ENCODE assay signal across 18 cellular contexts in the genomic region with DNA sequence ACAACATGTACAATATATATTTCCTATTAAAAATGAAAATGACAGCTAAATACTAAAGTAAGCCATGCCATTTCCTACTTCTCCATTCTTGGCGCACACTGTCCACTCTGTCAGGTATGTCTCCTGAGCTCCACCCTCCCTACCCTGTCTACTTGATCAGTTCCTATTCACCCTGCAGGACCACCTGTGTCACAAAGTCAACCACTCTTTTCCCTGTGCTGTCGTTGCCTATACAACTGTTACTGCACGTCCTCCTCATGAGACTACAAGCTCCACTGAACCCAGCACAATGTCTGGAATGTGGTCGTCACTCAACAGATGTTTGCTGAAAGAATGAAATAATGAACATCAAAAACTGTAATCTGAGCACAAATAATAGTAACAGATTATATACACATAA. TPM values are rescaled to one million over a fixed set of nuclear protein-coding genes. Genes with fewer than 3 reads are reported as not detected.
DNase-seq lines count a peak whose midpoint lies in the region; ATAC-seq and TF ChIP-seq lines count a peak whose summit lies in the region.
"Had no signal": no experiment of that assay in that cellular context is flagged by ENCODE, and none has a peak within 500 bp of the region (broad histone marks: within the 10 kb centered on the region; RNA-seq: fewer than 3 reads in every experiment).

No MANE protein-coding gene starts in this region.

- H3K9me3 Mint-ChIP-seq in activated CD8-positive, alpha-beta T cell treated with anti-CD3 and anti-CD28 coated beads for 36 hours, result no peaks in the 10 kb centered on the region
- H3K9me3 Mint-ChIP-seq in activated CD8-positive, alpha-beta T cell treated with anti-CD3 and anti-CD28 coated beads, Interleukin-2, amount 10 ng/mL, durations not matched to agents 7 days and 5 days (ENCODE audit: insufficient read depth), result no peaks in the 10 kb centered on the region
- H3K9me3 Mint-ChIP-seq in activated T-helper 1 cell treated with anti-CD3 and anti-CD28 coated beads, Interleukin-12 subunit alpha, Interleukin-12 subunit beta, Interleukin-2, Interleukin-4 antibody, amounts not matched to agents 30 ng/mL and 10 ng/mL and 1 ng/mL, durations not matched to agents 14 hours and 24 hours and 36 hours, result no peaks in the 10 kb centered on the region
- H3K9me3 Mint-ChIP-seq: T-cell had no signal

- CTCF ChIA-PET in activated CD8-positive, alpha-beta T cell treated with anti-CD3 and anti-CD28 coated beads for 36 hours (lab: Charles Lee), result interaction anchor here (1.9 kb wide), 1 partner anchor 18 kb away, joined by 8 read pairs; no protein-coding TSS in a partner anchor
- CTCF ChIA-PET in activated CD8-positive, alpha-beta T cell treated with anti-CD3 and anti-CD28 coated beads, Interleukin-2, amount 10 ng/mL, durations not matched to agents 7 days and 5 days (lab: Charles Lee), result interaction anchor here (1.3 kb wide), 1 partner anchor 16 kb away, joined by 3 read pairs; no protein-coding TSS in a partner anchor

- ATAC-seq in activated CD8-positive, alpha-beta T cell treated with anti-CD3 and anti-CD28 coated beads for 36 hours, result no peak
- no peak for ATAC-seq in activated CD8-positive, alpha-beta T cell treated with anti-CD3 and anti-CD28 coated beads, Interleukin-2, amount 10 ng/mL, durations not matched to agents 7 days and 5 days
- ATAC-seq in GM21528 (IDR thresholded peaks at IDR 0.05; ENCODE audit: low FRiP score, unreplicated experiment), result peak; percentile 58
- no peak for ATAC-seq in GM19023 (IDR thresholded peaks at IDR 0.05; ENCODE audit: unreplicated experiment)
- no peak for ATAC-seq in sciatic nerve
- ATAC-seq: T-cell had no signal

- peaks cover 49% of the 10 kb centered on the region for H3K4me1 Mint-ChIP-seq in activated CD8-positive, alpha-beta T cell treated with anti-CD3 and anti-CD28 coated beads for 36 hours (ENCODE audit: low read depth)
- H3K4me1 Mint-ChIP-seq in activated CD8-positive, alpha-beta T cell treated with anti-CD3 and anti-CD28 coated beads, Interleukin-2, amount 10 ng/mL, durations not matched to agents 7 days and 5 days (ENCODE audit: low read depth), result peaks cover 30% of the 10 kb centered on the region
- peaks cover 53% of the 10 kb centered on the region for H3K4me1 Mint-ChIP-seq in activated T-helper 1 cell treated with anti-CD3 and anti-CD28 coated beads, Interleukin-12 subunit alpha, Interleukin-12 subunit beta, Interleukin-2, Interleukin-4 antibody, amounts not matched to agents 30 ng/mL and 10 ng/mL and 1 ng/mL, durations not matched to agents 14 hours and 24 hours and 36 hours (ENCODE audit: low read depth)

- POLR2A ChIA-PET in activated CD8-positive, alpha-beta T cell treated with anti-CD3 and anti-CD28 coated beads for 36 hours (lab: Charles Lee), result no interaction called here
- POLR2A ChIA-PET in activated CD8-positive, alpha-beta T cell treated with anti-CD3 and anti-CD28 coated beads, Interleukin-2, amount 10 ng/mL, durations not matched to agents 7 days and 5 days (lab: Charles Lee), result no interaction called here

- no peaks in the 10 kb centered on the region for H3K27me3 Mint-ChIP-seq in activated CD8-positive, alpha-beta T cell treated with anti-CD3 and anti-CD28 coated beads for 36 hours
- H3K27me3 Mint-ChIP-seq in activated CD8-positive, alpha-beta T cell treated with anti-CD3 and anti-CD28 coated beads, Interleukin-2, amount 10 ng/mL, durations not matched to agents 7 days and 5 days (ENCODE audit: low read depth), result no peaks in the 10 kb centered on the region
- H3K27me3 Mint-ChIP-seq in activated T-helper 1 cell treated with anti-CD3 and anti-CD28 coated beads, Interleukin-12 subunit alpha, Interleukin-12 subunit beta, Interleukin-2, Interleukin-4 antibody, amounts not matched to agents 30 ng/mL and 10 ng/mL and 1 ng/mL, durations not matched to agents 14 hours and 24 hours and 36 hours (ENCODE audit: insufficient read depth), result no peaks in the 10 kb centered on the region

- intact Hi-C loops in activated CD8-positive, alpha-beta T cell treated with anti-CD3 and anti-CD28 coated beads for 36 hours (cut with micrococcal nuclease), result no loop called here
- intact Hi-C loops in activated T-helper 1 cell treated with anti-CD3 and anti-CD28 coated beads, Interleukin-12 subunit alpha, Interleukin-12 subunit beta, Interleukin-2, Interleukin-4 antibody, amounts not matched to agents 30 ng/mL and 10 ng/mL and 1 ng/mL, durations not matched to agents 14 hours and 24 hours and 36 hours (cut with micrococcal nuclease), result loop anchor here (2.0 to 10.0 kb wide), 4 partner anchors 17 to 259 kb away; a partner anchor contains a TSS
- intact Hi-C loops in sciatic nerve (cut with DNase I), result no loop called here

- no peak for DNase-seq in activated CD8-positive, alpha-beta T cell treated with anti-CD3 and anti-CD28 coated beads for 36 hours
- DNase-seq in activated CD8-positive, alpha-beta T cell treated with anti-CD3 and anti-CD28 coated beads, Interleukin-2, amount 10 ng/mL, durations not matched to agents 7 days and 5 days, result no peak
- DNase-seq in activated T-helper 1 cell treated with anti-CD3 and anti-CD28 coated beads, Interleukin-12 subunit alpha, Interleukin-12 subunit beta, Interleukin-2, Interleukin-4 antibody, amounts not matched to agents 30 ng/mL and 10 ng/mL and 1 ng/mL, durations not matched to agents 14 hours and 24 hours and 36 hours (ENCODE audit: low spot score), result no peak
- peak; percentile 36 for DNase-seq in renal cortical epithelial cell (ENCODE audit: low read depth)
- DNase-seq in GM20000 (ENCODE audit: low spot score), result no peak
- DNase-seq in sciatic nerve (ENCODE audit: low spot score), result no peak
- DNase-seq: activated CD4-positive, CD25-positive, alpha-beta regulatory T cell treated with anti-CD3 and anti-CD28 coated beads, Interleukin-2, amount 50 U/mL, for 72 hours; activated effector memory CD4-positive, alpha-beta T cell treated with Interleukin-2 at 50 U/mL for 16 hours; endodermal cell; foreskin melanocyte; mammary epithelial cell; NCI-H2081; NCI-H82; RPMI8226; stomach; T-cell had no signal

- H3K36me3 Mint-ChIP-seq in activated CD8-positive, alpha-beta T cell treated with anti-CD3 and anti-CD28 coated beads for 36 hours (ENCODE audit: low read depth), result peaks cover 5% of the 10 kb centered on the region
- H3K36me3 Mint-ChIP-seq in activated CD8-positive, alpha-beta T cell treated with anti-CD3 and anti-CD28 coated beads, Interleukin-2, amount 10 ng/mL, durations not matched to agents 7 days and 5 days (ENCODE audit: low read depth), result no peaks in the 10 kb centered on the region
- H3K36me3 Mint-ChIP-seq in activated T-helper 1 cell treated with anti-CD3 and anti-CD28 coated beads, Interleukin-12 subunit alpha, Interleukin-12 subunit beta, Interleukin-2, Interleukin-4 antibody, amounts not matched to agents 30 ng/mL and 10 ng/mL and 1 ng/mL, durations not matched to agents 14 hours and 24 hours and 36 hours (ENCODE audit: low read depth), result peaks cover 19% of the 10 kb centered on the region
- H3K36me3 Mint-ChIP-seq: T-cell had no signal

- H3K27ac Mint-ChIP-seq in activated CD8-positive, alpha-beta T cell treated with anti-CD3 and anti-CD28 coated beads for 36 hours, result peak overlapping the region; percentile 97
- no peak overlapping the region for H3K27ac Mint-ChIP-seq in activated CD8-positive, alpha-beta T cell treated with anti-CD3 and anti-CD28 coated beads, Interleukin-2, amount 10 ng/mL, durations not matched to agents 7 days and 5 days
- peak overlapping the region; percentile 88 for H3K27ac Mint-ChIP-seq in activated T-helper 1 cell treated with anti-CD3 and anti-CD28 coated beads, Interleukin-12 subunit alpha, Interleukin-12 subunit beta, Interleukin-2, Interleukin-4 antibody, amounts not matched to agents 30 ng/mL and 10 ng/mL and 1 ng/mL, durations not matched to agents 14 hours and 24 hours and 36 hours
- H3K27ac Mint-ChIP-seq: endodermal cell, T-cell had no signal

- TF ChIP-seq CTCF in activated CD8-positive, alpha-beta T cell treated with anti-CD3 and anti-CD28 coated beads for 36 hours (IDR thresholded peaks at IDR 0.05), result no peak
- no peak for TF ChIP-seq CTCF in GM20000 (IDR thresholded peaks at IDR 0.05; ENCODE audit: extremely low read depth, missing control alignments)

- no peak overlapping the region for H3K4me3 Mint-ChIP-seq in activated CD8-positive, alpha-beta T cell treated with anti-CD3 and anti-CD28 coated beads for 36 hours
- H3K4me3 Mint-ChIP-seq in activated CD8-positive, alpha-beta T cell treated with anti-CD3 and anti-CD28 coated beads, Interleukin-2, amount 10 ng/mL, durations not matched to agents 7 days and 5 days, result no peak overlapping the region
- H3K4me3 Mint-ChIP-seq in activated T-helper 1 cell treated with anti-CD3 and anti-CD28 coated beads, Interleukin-12 subunit alpha, Interleukin-12 subunit beta, Interleukin-2, Interleukin-4 antibody, amounts not matched to agents 30 ng/mL and 10 ng/mL and 1 ng/mL, durations not matched to agents 14 hours and 24 hours and 36 hours, result no peak overlapping the region
- H3K4me3 Mint-ChIP-seq: endodermal cell, T-cell had no signal

RNA-seq across cellular contexts. Expression of a gene that starts 54.9 kb away (rescaled TPM):
- total RNA-seq in activated CD8-positive, alpha-beta T cell treated with anti-CD3 and anti-CD28 coated beads for 36 hours, result 10 to 100 TPM; 16.9 to 17.0 TPM
- total RNA-seq in activated CD8-positive, alpha-beta T cell treated with anti-CD3 and anti-CD28 coated beads, Interleukin-2, amount 10 ng/mL, durations not matched to agents 7 days and 5 days, result 1 to 10 TPM; 3.3 to 3.8 TPM
- total RNA-seq in activated T-helper 1 cell treated with anti-CD3 and anti-CD28 coated beads, Interleukin-12 subunit alpha, Interleukin-12 subunit beta, Interleukin-2, Interleukin-4 antibody, amounts not matched to agents 30 ng/mL and 10 ng/mL and 1 ng/mL, durations not matched to agents 14 hours and 24 hours and 36 hours, result 36.9 and 39.6 TPM in 2 replicates
- total RNA-seq in renal cortical epithelial cell (18.1 and 43.9 TPM in 2 replicates), sciatic nerve (6.5 TPM)
